In genomic region chr15:31367021-31367729, GRCh38 we compare ENCODE assay signal across 8 cellular contexts. TPM values are rescaled to one million over a fixed set of nuclear protein-coding genes. Genes with fewer than 3 reads are reported as not detected.
A peak's percentile ranks its signal among the peaks of the same experiment; 100 is the strongest.
DNase-seq lines count a peak whose midpoint lies in the region; ATAC-seq and TF ChIP-seq lines count a peak whose summit lies in the region.

No MANE protein-coding gene starts in this region.

- no peak for TF ChIP-seq CTCF in DND-41 (IDR thresholded peaks at IDR 0.05; ENCODE audit: borderline replicate concordance, extremely low read depth, low read length, poor library complexity, severe bottlenecking)
- TF ChIP-seq CTCF in OCI-LY1 (IDR thresholded peaks at IDR 0.05; ENCODE audit: low read length) = no peak
- no peak for TF ChIP-seq CTCF in endothelial cell (IDR thresholded peaks at IDR 0.05; ENCODE audit: unreplicated experiment)

- H3K9me2 ChIP-seq in OCI-LY1 (ENCODE audit: low read depth, low read length) = no peaks in the 10 kb centered on the region

- H2AFZ ChIP-seq in DND-41 (ENCODE audit: low read depth, low read length) = no peak overlapping the region
- no peak overlapping the region for H2AFZ ChIP-seq in OCI-LY1 (ENCODE audit: low read length)

- no peaks in the 10 kb centered on the region for H3K9me3 Mint-ChIP-seq in endothelial cell (ENCODE audit: unreplicated experiment)

- H3K4me3 Mint-ChIP-seq in endothelial cell (ENCODE audit: unreplicated experiment) = no peak overlapping the region

- H3K27ac ChIP-seq in DND-41 (ENCODE audit: low read length) (peak overlapping the region; percentile 22), OCI-LY1 (ENCODE audit: low read depth, low read length, poor library complexity, severe bottlenecking) (peak overlapping the region; percentile 98)

- ATAC-seq in DND-41 (ENCODE audit: insufficient read depth, low read depth) = no peak
- no peak for ATAC-seq in HG02938 (IDR thresholded peaks at IDR 0.05; ENCODE audit: unreplicated experiment)
- ATAC-seq in SK-N-SH treated with all-trans-retinoic acid at 6 μM for 48 hours = no peak

- H3K27me3 Mint-ChIP-seq in endothelial cell (ENCODE audit: unreplicated experiment) = peaks cover 6% of the 10 kb centered on the region

- H3K4me3 ChIP-seq in DND-41 (ENCODE audit: low read depth in 1 of 2, low read length in 2 of 2) = no peak overlapping the region
- H3K4me3 ChIP-seq in OCI-LY1 (ENCODE audit: low read depth, low read length, poor library complexity, severe bottlenecking) = peak overlapping the region; percentile 54

- H3K9me3 ChIP-seq in DND-41 (ENCODE audit: insufficient read depth, low read length, severe bottlenecking) = no peaks in the 10 kb centered on the region
- H3K9me3 ChIP-seq in OCI-LY1 (ENCODE audit: low read length) = no peaks in the 10 kb centered on the region

- H3K9ac ChIP-seq in DND-41 (ENCODE audit: low read depth, low read length) = no peak overlapping the region
- H3K9ac ChIP-seq in OCI-LY1 (ENCODE audit: low read length) = peak overlapping the region; percentile 58; the same call in 1 of the 2 replicates

- H3K36me3 Mint-ChIP-seq in endothelial cell (ENCODE audit: low read depth, unreplicated experiment) = peaks cover 1% of the 10 kb centered on the region

- peaks cover 100% of the 10 kb centered on the region for H3K79me2 ChIP-seq in DND-41 (ENCODE audit: insufficient read depth, low read length)
- H3K79me2 ChIP-seq in OCI-LY1 (ENCODE audit: insufficient read depth, low read length) = peaks cover 73% of the 10 kb centered on the region

- H3K4me1 ChIP-seq in DND-41 (ENCODE audit: insufficient read depth, low read length) (peaks cover 24% of the 10 kb centered on the region), OCI-LY1 (ENCODE audit: insufficient read depth, low read length, severe bottlenecking) (peaks cover 70% of the 10 kb centered on the region)

- H3F3A ChIP-seq in OCI-LY1 (ENCODE audit: insufficient read depth, low read length) = no peaks in the 10 kb centered on the region

- intact Hi-C loops in posterior vena cava (cut with DNase I) = loop anchor here in 1 of 2 donors (10.0 kb wide), 1 partner anchor 118 kb away; no protein-coding TSS in a partner anchor

- H4K20me1 ChIP-seq in DND-41 (ENCODE audit: insufficient read depth, low read length) (peaks cover 59% of the 10 kb centered on the region), OCI-LY1 (ENCODE audit: insufficient read depth, low read length) (no peaks in the 10 kb centered on the region)

- H3K27ac Mint-ChIP-seq in endothelial cell (ENCODE audit: unreplicated experiment) = peak overlapping the region; percentile 24

- H3K36me3 ChIP-seq in DND-41 (ENCODE audit: insufficient read depth, low read length) (peaks cover 34% of the 10 kb centered on the region), OCI-LY1 (ENCODE audit: insufficient read depth, low read length) (peaks cover 23% of the 10 kb centered on the region)

- H3K4me2 ChIP-seq in DND-41 (ENCODE audit: insufficient read depth, low read length) (no peak overlapping the region), OCI-LY1 (ENCODE audit: low read length) (peak overlapping the region; percentile 77; the same call in 1 of the 2 replicates)

- peaks cover 9% of the 10 kb centered on the region for H3K4me1 Mint-ChIP-seq in endothelial cell (ENCODE audit: unreplicated experiment)

- DNase-seq in DND-41 (no peak), endothelial cell (ENCODE audit: low spot score) (no peak), posterior vena cava (ENCODE audit: low spot score) (peak; percentile 78), NCI-H1092 treated with DMSO at 0.1 percent for 48 hours (lab: John Stamatoyannopoulos, UW) (no peak), putamen (ENCODE audit: low spot score) (no peak)

- H3K27me3 ChIP-seq in DND-41 (ENCODE audit: insufficient read depth, low read length, poor library complexity) = no peaks in the 10 kb centered on the region
- no peaks in the 10 kb centered on the region for H3K27me3 ChIP-seq in OCI-LY1 (ENCODE audit: insufficient read depth, low read length)

TF ChIP-seq in SK-N-SH treated with all-trans-retinoic acid at 6 μM for 48 hours, 23 proteins besides CTCF, POLR2A, EP300 and RAD21:
- no peak for TF ChIP-seq ZNF8 (CRISPR knock-in tag; IDR thresholded peaks at IDR 0.05)
- TF ChIP-seq ZNF70 (CRISPR knock-in tag; IDR thresholded peaks at IDR 0.05) = no peak
- no peak for TF ChIP-seq PPARA (CRISPR knock-in tag; IDR thresholded peaks at IDR 0.05; ENCODE audit: borderline replicate concordance)
- no peak for TF ChIP-seq ARNTL (CRISPR knock-in tag; IDR thresholded peaks at IDR 0.05; ENCODE audit: borderline replicate concordance, low read depth)
- no peak for TF ChIP-seq ZFP30 (CRISPR knock-in tag; IDR thresholded peaks at IDR 0.05)
- TF ChIP-seq RARB (CRISPR knock-in tag; IDR thresholded peaks at IDR 0.05) = no peak
- TF ChIP-seq, protein P1, sequence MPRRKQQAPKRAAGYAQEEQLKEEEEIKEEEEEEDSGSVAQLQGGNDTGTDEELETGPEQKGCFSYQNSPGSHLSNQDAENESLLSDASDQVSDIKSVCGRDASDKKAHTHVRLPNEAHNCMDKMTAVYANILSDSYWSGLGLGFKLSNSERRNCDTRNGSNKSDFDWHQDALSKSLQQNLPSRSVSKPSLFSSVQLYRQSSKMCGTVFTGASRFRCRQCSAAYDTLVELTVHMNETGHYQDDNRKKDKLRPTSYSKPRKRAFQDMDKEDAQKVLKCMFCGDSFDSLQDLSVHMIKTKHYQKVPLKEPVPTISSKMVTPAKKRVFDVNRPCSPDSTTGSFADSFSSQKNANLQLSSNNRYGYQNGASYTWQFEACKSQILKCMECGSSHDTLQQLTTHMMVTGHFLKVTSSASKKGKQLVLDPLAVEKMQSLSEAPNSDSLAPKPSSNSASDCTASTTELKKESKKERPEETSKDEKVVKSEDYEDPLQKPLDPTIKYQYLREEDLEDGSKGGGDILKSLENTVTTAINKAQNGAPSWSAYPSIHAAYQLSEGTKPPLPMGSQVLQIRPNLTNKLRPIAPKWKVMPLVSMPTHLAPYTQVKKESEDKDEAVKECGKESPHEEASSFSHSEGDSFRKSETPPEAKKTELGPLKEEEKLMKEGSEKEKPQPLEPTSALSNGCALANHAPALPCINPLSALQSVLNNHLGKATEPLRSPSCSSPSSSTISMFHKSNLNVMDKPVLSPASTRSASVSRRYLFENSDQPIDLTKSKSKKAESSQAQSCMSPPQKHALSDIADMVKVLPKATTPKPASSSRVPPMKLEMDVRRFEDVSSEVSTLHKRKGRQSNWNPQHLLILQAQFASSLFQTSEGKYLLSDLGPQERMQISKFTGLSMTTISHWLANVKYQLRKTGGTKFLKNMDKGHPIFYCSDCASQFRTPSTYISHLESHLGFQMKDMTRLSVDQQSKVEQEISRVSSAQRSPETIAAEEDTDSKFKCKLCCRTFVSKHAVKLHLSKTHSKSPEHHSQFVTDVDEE (CRISPR knock-in tag; IDR thresholded peaks at IDR 0.05) = no peak
- no peak for TF ChIP-seq POU6F1 (CRISPR knock-in tag; IDR thresholded peaks at IDR 0.05; ENCODE audit: borderline replicate concordance, low read depth)
- TF ChIP-seq CSDC2 (CRISPR knock-in tag; IDR thresholded peaks at IDR 0.05) = no peak
- TF ChIP-seq, protein P2, sequence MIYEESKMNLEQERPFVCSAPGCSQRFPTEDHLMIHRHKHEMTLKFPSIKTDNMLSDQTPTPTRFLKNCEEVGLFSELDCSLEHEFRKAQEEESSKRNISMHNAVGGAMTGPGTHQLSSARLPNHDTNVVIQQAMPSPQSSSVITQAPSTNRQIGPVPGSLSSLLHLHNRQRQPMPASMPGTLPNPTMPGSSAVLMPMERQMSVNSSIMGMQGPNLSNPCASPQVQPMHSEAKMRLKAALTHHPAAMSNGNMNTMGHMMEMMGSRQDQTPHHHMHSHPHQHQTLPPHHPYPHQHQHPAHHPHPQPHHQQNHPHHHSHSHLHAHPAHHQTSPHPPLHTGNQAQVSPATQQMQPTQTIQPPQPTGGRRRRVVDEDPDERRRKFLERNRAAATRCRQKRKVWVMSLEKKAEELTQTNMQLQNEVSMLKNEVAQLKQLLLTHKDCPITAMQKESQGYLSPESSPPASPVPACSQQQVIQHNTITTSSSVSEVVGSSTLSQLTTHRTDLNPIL (CRISPR knock-in tag; IDR thresholded peaks at IDR 0.05; ENCODE audit: low read depth) = no peak
- no peak for TF ChIP-seq BACH2 (CRISPR knock-in tag; IDR thresholded peaks at IDR 0.05; ENCODE audit: borderline replicate concordance)
- TF ChIP-seq TOX (CRISPR knock-in tag; IDR thresholded peaks at IDR 0.05; ENCODE audit: borderline replicate concordance) = no peak
- TF ChIP-seq TCF4 (CRISPR knock-in tag; IDR thresholded peaks at IDR 0.05; ENCODE audit: borderline replicate concordance) = no peak
- TF ChIP-seq, protein P3, sequence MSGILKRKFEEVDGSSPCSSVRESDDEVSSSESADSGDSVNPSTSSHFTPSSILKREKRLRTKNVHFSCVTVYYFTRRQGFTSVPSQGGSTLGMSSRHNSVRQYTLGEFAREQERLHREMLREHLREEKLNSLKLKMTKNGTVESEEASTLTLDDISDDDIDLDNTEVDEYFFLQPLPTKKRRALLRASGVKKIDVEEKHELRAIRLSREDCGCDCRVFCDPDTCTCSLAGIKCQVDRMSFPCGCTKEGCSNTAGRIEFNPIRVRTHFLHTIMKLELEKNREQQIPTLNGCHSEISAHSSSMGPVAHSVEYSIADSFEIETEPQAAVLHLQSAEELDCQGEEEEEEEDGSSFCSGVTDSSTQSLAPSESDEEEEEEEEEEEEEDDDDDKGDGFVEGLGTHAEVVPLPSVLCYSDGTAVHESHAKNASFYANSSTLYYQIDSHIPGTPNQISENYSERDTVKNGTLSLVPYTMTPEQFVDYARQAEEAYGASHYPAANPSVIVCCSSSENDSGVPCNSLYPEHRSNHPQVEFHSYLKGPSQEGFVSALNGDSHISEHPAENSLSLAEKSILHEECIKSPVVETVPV (CRISPR knock-in tag; IDR thresholded peaks at IDR 0.05) = no peak
- no peak for TF ChIP-seq ZNF565 (CRISPR knock-in tag; conservative IDR thresholded peaks at IDR 0.05; ENCODE audit: low read depth)
- no peak for TF ChIP-seq ISL1 (CRISPR knock-in tag; IDR thresholded peaks at IDR 0.05)
- TF ChIP-seq OSR1 (CRISPR knock-in tag; IDR thresholded peaks at IDR 0.05) = no peak
- no peak for TF ChIP-seq GLIS3 (CRISPR knock-in tag; IDR thresholded peaks at IDR 0.05)

RNA-seq across cellular contexts. Expression of gene KLF13, which starts 40.5 kb away (rescaled TPM):
- 45.1 TPM for total RNA-seq in endothelial cell (ENCODE audit: unreplicated experiment)
- 10 to 100 TPM; 49.6 to 97.8 TPM for total RNA-seq in posterior vena cava
